ENCODE assay signal across 9 cellular contexts in genomic region chr19:51552996-51553725, GRCh38. TPM values are rescaled to one million over a fixed set of nuclear protein-coding genes. Genes with fewer than 3 reads are reported as not detected.
DNase-seq lines count a peak whose midpoint lies in the region; ATAC-seq, FAIRE-seq and TF ChIP-seq lines count a peak whose summit lies in the region.
"Had no signal": no experiment of that assay in that cellular context is flagged by ENCODE, and none has a peak within 500 bp of the region (broad histone marks: within the 10 kb centered on the region; RNA-seq: fewer than 3 reads in every experiment).

No MANE protein-coding gene starts in this region.

- intact Hi-C loops in Right ventricle myocardium inferior (cut with DNase I) = no loop called here
- intact Hi-C loops in cardiac septum (cut with DNase I) = no loop called here

- no peak for TF ChIP-seq CTCF in mesothelial cell of epicardium (IDR thresholded peaks at IDR 0.05; ENCODE audit: unreplicated experiment)

- no peaks in the 10 kb centered on the region for H3K36me3 Mint-ChIP-seq in mesothelial cell of epicardium
- H3K36me3 Mint-ChIP-seq: CD8-positive, alpha-beta memory T cell had no signal

- ATAC-seq in Right ventricle myocardium inferior (peak; percentile 46), HG03521 (IDR thresholded peaks at IDR 0.05; ENCODE audit: unreplicated experiment) (no peak)

- DNase-seq in Right ventricle myocardium inferior (ENCODE audit: missing footprints) = peak; percentile 81
- DNase-seq in cardiac septum (ENCODE audit: low spot score) = no peak
- peak; percentile 11 for DNase-seq in T-helper 9 cell
- DNase-seq in ecto neural progenitor cell (ENCODE audit: low spot score) = peak; percentile 84
- peak; percentile 58 to 76 for DNase-seq in mesothelial cell of epicardium (ENCODE audit: low spot score in 2 of 2, unreplicated experiment in 2 of 2)
- DNase-seq in urothelium cell line (ENCODE audit: low spot score) = peak; percentile 78
- DNase-seq in NCI-H2029 (lab: John Stamatoyannopoulos, UW) = no peak

- no peak overlapping the region for H3K4me3 Mint-ChIP-seq in mesothelial cell of epicardium
- H3K4me3 Mint-ChIP-seq: CD8-positive, alpha-beta memory T cell had no signal

- no peak for FAIRE-seq in urothelium cell line (lab: Jason Lieb, UNC)

- no peak overlapping the region for H3K27ac Mint-ChIP-seq in mesothelial cell of epicardium

- no peaks in the 10 kb centered on the region for H3K27me3 Mint-ChIP-seq in mesothelial cell of epicardium (ENCODE audit: low read depth)

- peaks cover 45% of the 10 kb centered on the region for H3K9me3 Mint-ChIP-seq in mesothelial cell of epicardium

- H3K4me1 Mint-ChIP-seq in mesothelial cell of epicardium = no peaks in the 10 kb centered on the region

RNA-seq across cellular contexts. Expression of gene ZNF175, which starts 17.9 kb away (rescaled TPM):
- 7.4 TPM for total RNA-seq in Right ventricle myocardium inferior
- 7.8 TPM for total RNA-seq in cardiac septum
- total RNA-seq in mesothelial cell of epicardium = 12.2 to 15.2 TPM (median 13.5 TPM) in 3 replicates

RNA-seq across cellular contexts. Expression of gene SIGLEC6, which starts 21.7 kb away (rescaled TPM):
- total RNA-seq in Right ventricle myocardium inferior (0.24 TPM), cardiac septum (0.22 TPM), mesothelial cell of epicardium (not detected in 3 replicates)
- total RNA-seq: CD8-positive, alpha-beta memory T cell had no signal

RNA-seq across cellular contexts. Expression of gene SIGLEC12, which starts 51.6 kb away (rescaled TPM):
- 0.19 TPM for total RNA-seq in Right ventricle myocardium inferior
- total RNA-seq in cardiac septum = not detected
- not detected in 3 replicates for total RNA-seq in mesothelial cell of epicardium

Comparison
In these comparisons a context has a peak if more than half of its experiments do, and no peak if none do; other contexts are left out.
1. DNase-seq: peak in Right ventricle myocardium inferior (single experiment), T-helper 9 cell (single experiment), ecto neural progenitor cell (single experiment), mesothelial cell of epicardium (2 of 2) and urothelium cell line (single experiment); none in cardiac septum (single experiment) and NCI-H2029 (single experiment).